Comparison of ENCODE assay signal across 13 cellular contexts in genomic region chr3:128355549-128355930, GRCh38.
DNase-seq lines count a peak whose midpoint lies in the region; ATAC-seq and TF ChIP-seq lines count a peak whose summit lies in the region.
"Had no signal": no experiment of that assay in that cellular context is flagged by ENCODE, and none has a peak within 500 bp of the region (broad histone marks: within the 10 kb centered on the region; RNA-seq: fewer than 3 reads in every experiment).

No MANE protein-coding gene starts in this region.

- no peak overlapping the region for H3K4me3 ChIP-seq in fibroblast of villous mesenchyme (ENCODE audit: low read depth, low read length)
- H3K4me3 ChIP-seq: BLaER1, HAP-1 had no signal

- POLR2A ChIA-PET in activated naive CD8-positive, alpha-beta T cell treated with anti-CD3 and anti-CD28 coated beads, Interleukin-2, amount 10 ng/mL, durations not matched to agents 7 days and 5 days (lab: Charles Lee): interaction anchor here (0.7 kb wide), 1 partner anchor 20 kb away, joined by 4 read pairs; no protein-coding TSS in a partner anchor

- peaks cover 6% of the 10 kb centered on the region for H3K36me3 Mint-ChIP-seq in activated naive CD8-positive, alpha-beta T cell treated with anti-CD3 and anti-CD28 coated beads, Interleukin-2, amount 10 ng/mL, durations not matched to agents 7 days and 5 days
- peaks cover 7% of the 10 kb centered on the region for H3K36me3 Mint-ChIP-seq in activated naive CD8-positive, alpha-beta T cell treated with anti-CD3 and anti-CD28 coated beads, Interleukin-2, amount 50 U/mL, for 24 hours (ENCODE audit: low read depth)

- peak overlapping the region; percentile 50 for H3K27ac Mint-ChIP-seq in activated naive CD8-positive, alpha-beta T cell treated with anti-CD3 and anti-CD28 coated beads, Interleukin-2, amount 10 ng/mL, durations not matched to agents 7 days and 5 days
- no peak overlapping the region for H3K27ac Mint-ChIP-seq in activated naive CD8-positive, alpha-beta T cell treated with anti-CD3 and anti-CD28 coated beads, Interleukin-2, amount 50 U/mL, for 24 hours

- no peak for DNase-seq in activated naive CD8-positive, alpha-beta T cell treated with anti-CD3 and anti-CD28 coated beads, Interleukin-2, amount 10 ng/mL, durations not matched to agents 7 days and 5 days
- no peak for DNase-seq in activated naive CD8-positive, alpha-beta T cell treated with anti-CD3 and anti-CD28 coated beads, Interleukin-2, amount 50 U/mL, for 24 hours
- DNase-seq in fibroblast of villous mesenchyme (ENCODE audit: low read depth) (peak; percentile 21), renal cortical epithelial cell (ENCODE audit: low read depth) (peak; percentile 31), pons (ENCODE audit: low spot score) (no peak)
- DNase-seq in stimulated activated CD4-positive, alpha-beta T cell treated with anti-CD3 and anti-CD28 coated beads, Interleukin-2, amount 100 ng/mL, for 48 hours: no peak
- DNase-seq: 8988T, AML-193, DMS53, GF-D8 had no signal

- no peak for ATAC-seq in activated naive CD8-positive, alpha-beta T cell treated with anti-CD3 and anti-CD28 coated beads, Interleukin-2, amount 10 ng/mL, durations not matched to agents 7 days and 5 days (ENCODE audit: low read depth)
- no peak for ATAC-seq in activated naive CD8-positive, alpha-beta T cell treated with anti-CD3 and anti-CD28 coated beads, Interleukin-2, amount 50 U/mL, for 24 hours
- no peak for ATAC-seq in HG03175 (IDR thresholded peaks at IDR 0.05; ENCODE audit: unreplicated experiment)

- no peaks in the 10 kb centered on the region for H3K9me3 Mint-ChIP-seq in activated naive CD8-positive, alpha-beta T cell treated with anti-CD3 and anti-CD28 coated beads, Interleukin-2, amount 10 ng/mL, durations not matched to agents 7 days and 5 days
- H3K9me3 Mint-ChIP-seq in activated naive CD8-positive, alpha-beta T cell treated with anti-CD3 and anti-CD28 coated beads, Interleukin-2, amount 50 U/mL, for 24 hours: no peaks in the 10 kb centered on the region

- no peaks in the 10 kb centered on the region for H3K4me1 Mint-ChIP-seq in activated naive CD8-positive, alpha-beta T cell treated with anti-CD3 and anti-CD28 coated beads, Interleukin-2, amount 10 ng/mL, durations not matched to agents 7 days and 5 days
- H3K4me1 Mint-ChIP-seq in activated naive CD8-positive, alpha-beta T cell treated with anti-CD3 and anti-CD28 coated beads, Interleukin-2, amount 50 U/mL, for 24 hours: no peaks in the 10 kb centered on the region

- no peak overlapping the region for H3K4me3 Mint-ChIP-seq in activated naive CD8-positive, alpha-beta T cell treated with anti-CD3 and anti-CD28 coated beads, Interleukin-2, amount 10 ng/mL, durations not matched to agents 7 days and 5 days
- H3K4me3 Mint-ChIP-seq in activated naive CD8-positive, alpha-beta T cell treated with anti-CD3 and anti-CD28 coated beads, Interleukin-2, amount 50 U/mL, for 24 hours: no peak overlapping the region

- H3K27me3 Mint-ChIP-seq in activated naive CD8-positive, alpha-beta T cell treated with anti-CD3 and anti-CD28 coated beads, Interleukin-2, amount 10 ng/mL, durations not matched to agents 7 days and 5 days: no peaks in the 10 kb centered on the region
- no peaks in the 10 kb centered on the region for H3K27me3 Mint-ChIP-seq in activated naive CD8-positive, alpha-beta T cell treated with anti-CD3 and anti-CD28 coated beads, Interleukin-2, amount 50 U/mL, for 24 hours

- no peak for TF ChIP-seq CTCF in fibroblast of villous mesenchyme (IDR thresholded peaks at IDR 0.05; ENCODE audit: insufficient read depth, low read depth, low read length)

Comparison
In these comparisons a context has a peak if more than half of its experiments do, and no peak if none do; other contexts are left out.
1. DNase-seq: peak in fibroblast of villous mesenchyme (single experiment) and renal cortical epithelial cell (single experiment); none in activated naive CD8-positive, alpha-beta T cell treated with anti-CD3 and anti-CD28 coated beads, Interleukin-2, amount 10 ng/mL, durations not matched to agents 7 days and 5 days (single experiment), activated naive CD8-positive, alpha-beta T cell treated with anti-CD3 and anti-CD28 coated beads, Interleukin-2, amount 50 U/mL, for 24 hours (single experiment), stimulated activated CD4-positive, alpha-beta T cell treated with anti-CD3 and anti-CD28 coated beads, Interleukin-2, amount 100 ng/mL, for 48 hours (0 of 2) and pons (single experiment).